Comparison of ENCODE assay signal across 18 cellular contexts in the genomic region with DNA sequence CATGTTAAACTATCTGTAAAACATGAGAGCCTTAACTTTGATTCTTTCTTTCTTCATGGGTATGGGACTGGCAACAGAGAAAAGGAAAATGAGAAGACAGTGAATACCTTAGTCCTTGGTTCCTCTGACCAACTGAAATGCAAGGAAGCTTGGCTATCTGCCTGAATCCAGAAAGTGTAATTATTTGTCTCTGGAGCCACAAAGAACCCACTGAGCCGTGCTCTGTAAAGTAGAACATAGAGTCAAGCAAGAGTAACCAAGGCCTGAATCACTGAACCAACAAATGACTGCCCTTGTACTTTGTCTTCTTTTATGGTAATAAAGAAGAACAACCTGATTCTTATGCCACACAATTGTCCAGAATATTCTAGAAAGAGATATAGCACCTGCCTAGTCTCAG. TPM values are rescaled to one million over a fixed set of nuclear protein-coding genes. Genes with fewer than 3 reads are reported as not detected.
A peak's percentile ranks its signal among the peaks of the same experiment; 100 is the strongest.
DNase-seq lines count a peak whose midpoint lies in the region; ATAC-seq and TF ChIP-seq lines count a peak whose summit lies in the region.
"Had no signal": no experiment of that assay in that cellular context is flagged by ENCODE, and none has a peak within 500 bp of the region (broad histone marks: within the 10 kb centered on the region; RNA-seq: fewer than 3 reads in every experiment).

No MANE protein-coding gene starts in this region.

- intact Hi-C loops in left colon (cut with DNase I, micrococcal nuclease) (loop anchor here in 1 of 2 donors (10.0 kb wide), 1 partner anchor 1245 kb away; a partner anchor contains a TSS), prostate gland (cut with DNase I) (no loop called here)

- peaks cover 0 to 12% (median 7%) of the 10 kb centered on the region in 11 experiments; a peak in 5 of 22 replicates for H3K9me3 ChIP-seq in BLaER1 treated with 17β-estradiol and CSF1 and Interleukin-3, amounts not matched to agents 10 nM and 100 nM (replicated peaks in 1 of 11)
- no peaks in the 10 kb centered on the region for H3K9me3 ChIP-seq in prostate gland

- H3K27me3 ChIP-seq in BLaER1 treated with 17β-estradiol and CSF1 and Interleukin-3, amounts not matched to agents 10 nM and 100 nM, result no peaks in the 10 kb centered on the region
- no peaks in the 10 kb centered on the region for H3K27me3 ChIP-seq in prostate gland (replicated peaks; ENCODE audit: insufficient read depth)

- no peaks in the 10 kb centered on the region for H4K20me1 ChIP-seq in BLaER1 treated with 17β-estradiol and CSF1 and Interleukin-3, amounts not matched to agents 10 nM and 100 nM

- peak; percentile 23 for ATAC-seq in left colon
- ATAC-seq in GM21576 (IDR thresholded peaks at IDR 0.05; ENCODE audit: unreplicated experiment), result no peak
- ATAC-seq: SK-N-SH treated with all-trans-retinoic acid at 6 μM for 48 hours had no signal

- peak overlapping the region in 6 of 11 experiments; percentile 3 to 62 (median 34); a peak in 8 of 22 replicates for H3K27ac ChIP-seq in BLaER1 treated with 17β-estradiol and CSF1 and Interleukin-3, amounts not matched to agents 10 nM and 100 nM
- H3K27ac ChIP-seq in prostate gland, result no peak overlapping the region

- peaks cover 16 to 55% (median 45%) of the 10 kb centered on the region in 10 experiments for H3K4me1 ChIP-seq in BLaER1 treated with 17β-estradiol and CSF1 and Interleukin-3, amounts not matched to agents 10 nM and 100 nM
- H3K4me1 ChIP-seq in prostate gland (replicated peaks), result no peaks in the 10 kb centered on the region

- H3K4me2 ChIP-seq in BLaER1 treated with 17β-estradiol and CSF1 and Interleukin-3, amounts not matched to agents 10 nM and 100 nM, result peak overlapping the region in 7 of 11 experiments; percentile 26 to 62 (median 54); a peak in 13 of 22 replicates

- no peak for TF ChIP-seq POLR2A in prostate gland (IDR thresholded peaks at IDR 0.05)

- 0 out of 22 replicates have a peak overlapping the region, but pooled peaks of 1 of the 11 experiments have one; percentile 0 for H3K9ac ChIP-seq in BLaER1 treated with 17β-estradiol and CSF1 and Interleukin-3, amounts not matched to agents 10 nM and 100 nM

- no peak overlapping the region for H3K4me3 ChIP-seq in BLaER1 treated with 17β-estradiol and CSF1 and Interleukin-3, amounts not matched to agents 10 nM and 100 nM
- H3K4me3 ChIP-seq in prostate gland, result no peak overlapping the region

- no peaks in the 10 kb centered on the region for H3K36me3 ChIP-seq in BLaER1 treated with 17β-estradiol and CSF1 and Interleukin-3, amounts not matched to agents 10 nM and 100 nM
- H3K36me3 ChIP-seq in prostate gland, result no peaks in the 10 kb centered on the region

- TF ChIP-seq CTCF in prostate gland (IDR thresholded peaks at IDR 0.05), result no peak

- peak; percentile 21 for DNase-seq in astrocyte of the hippocampus (ENCODE audit: low read depth, low spot score)
- DNase-seq in left colon, result no peak
- DNase-seq in renal cortical epithelial cell (ENCODE audit: low read depth), result peak; percentile 96
- DNase-seq in NCI-H82 (lab: John Stamatoyannopoulos, UW), result no peak
- no peak for DNase-seq in prostate gland (ENCODE audit: low spot score)
- DNase-seq: EL, GF-D8, Kasumi-1, NCI-H1417 treated with DMSO at 0.1 percent for 48 hours, NCI-H187, SIG-M5 had no signal

- WGBS in prostate gland, result 50% methylated on average over 1 of the region's 1 CpG

RNA-seq across cellular contexts. Expression of a gene that starts 27.6 kb away (rescaled TPM):
- total RNA-seq in left colon (under 1 TPM; 0.12 to 0.20 TPM), renal cortical epithelial cell (14.1 and 67.1 TPM in 2 replicates), prostate gland (1 to 10 TPM in 1 of 2 donors, under 1 TPM in 1; 0.46 to 1.1 TPM)
- total RNA-seq: A172, H4, MCF 10A, NCI-H460 had no signal

Comparison
In these comparisons a context has a peak if more than half of its experiments do, and no peak if none do; other contexts are left out.
1. H3K27ac ChIP-seq: peak in BLaER1 treated with 17β-estradiol and CSF1 and Interleukin-3, amounts not matched to agents 10 nM and 100 nM (6 of 11); none in prostate gland (0 of 2).
2. DNase-seq: peak in astrocyte of the hippocampus (single experiment) and renal cortical epithelial cell (single experiment); none in left colon (0 of 2), NCI-H82 (single experiment) and prostate gland (single experiment).